ENCODE assay signal across 38 cellular contexts in the genomic region with DNA sequence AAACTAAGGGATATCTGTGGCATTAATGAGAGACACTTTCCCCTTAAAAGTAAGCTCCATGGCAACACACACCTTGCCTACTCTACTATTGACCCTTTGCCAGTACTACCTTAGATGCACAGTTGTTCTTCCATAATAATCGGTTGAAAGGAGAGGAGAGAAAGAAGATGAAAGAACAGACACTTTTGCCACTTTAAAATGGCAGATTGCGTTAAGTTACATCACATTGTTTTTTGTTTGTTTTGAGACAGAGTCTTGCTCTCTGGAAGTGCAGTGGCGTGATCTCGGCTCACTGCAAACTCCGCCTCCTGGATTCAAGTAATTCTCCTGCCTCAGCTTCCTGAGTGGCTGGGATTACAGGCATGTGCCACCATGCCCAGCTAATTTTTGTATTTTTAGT.
"Had no signal": no experiment of that assay in that cellular context is flagged by ENCODE, and none has a peak within 500 bp of the region (broad histone marks: within the 10 kb centered on the region; RNA-seq: fewer than 3 reads in every experiment).

No MANE protein-coding gene starts in this region.

- H3K4me3 ChIP-seq: ascending aorta, cardiac muscle cell had no signal

- H3K9me3 ChIP-seq: ascending aorta had no signal

- ATAC-seq: activated CD4-positive, alpha-beta T cell treated with anti-CD3 and anti-CD28 coated beads for 36 hours; activated CD8-positive, alpha-beta memory T cell treated with anti-CD3 and anti-CD28 coated beads, Interleukin-2, amount 10 ng/mL, durations not matched to agents 7 days and 5 days; activated CD8-positive, alpha-beta T cell treated with anti-CD3 and anti-CD28 coated beads, Interleukin-2, amount 10 ng/mL, durations not matched to agents 7 days and 5 days; activated naive CD8-positive, alpha-beta T cell treated with anti-CD3 and anti-CD28 coated beads, Interleukin-2, amount 50 U/mL, for 24 hours had no signal

- H3K36me3 Mint-ChIP-seq: brain had no signal

- H3K27me3 Mint-ChIP-seq: activated B cell treated with CpG ODN at 0.5 μM for 24 hours; activated CD4-positive, alpha-beta memory T cell treated with anti-CD3 and anti-CD28 coated beads, Interleukin-2, amount 10 ng/mL, durations not matched to agents 7 days and 5 days; activated CD4-positive, alpha-beta T cell treated with anti-CD3 and anti-CD28 coated beads for 36 hours; activated CD4-positive, alpha-beta T cell treated with anti-CD3 and anti-CD28 coated beads, Interleukin-2, amount 10 ng/mL, durations not matched to agents 7 days and 5 days; activated CD8-positive, alpha-beta memory T cell treated with anti-CD3 and anti-CD28 coated beads, Interleukin-2, amount 10 ng/mL, durations not matched to agents 7 days and 5 days; activated naive CD4-positive, alpha-beta T cell treated with anti-CD3 and anti-CD28 coated beads, Interleukin-2, amount 10 ng/mL, durations not matched to agents 7 days and 5 days; activated naive CD4-positive, alpha-beta T cell treated with anti-CD3 and anti-CD28 coated beads, Interleukin-2, amount 50 U/mL, for 24 hours; activated naive CD8-positive, alpha-beta T cell; activated naive CD8-positive, alpha-beta T cell treated with anti-CD3 and anti-CD28 coated beads, Interleukin-2, amount 10 ng/mL, durations not matched to agents 7 days and 5 days; activated naive CD8-positive, alpha-beta T cell treated with anti-CD3 and anti-CD28 coated beads, Interleukin-2, amount 50 U/mL, for 24 hours; activated T-cell treated with anti-CD3 and anti-CD28 coated beads, Interleukin-2, amount 50 U/mL, for 24 hours; brain; central memory CD8-positive, alpha-beta T cell had no signal

- H3K27ac Mint-ChIP-seq: activated B cell treated with CpG ODN at 0.5 μM for 24 hours; activated CD4-positive, alpha-beta memory T cell treated with anti-CD3 and anti-CD28 coated beads, Interleukin-2, amount 10 ng/mL, durations not matched to agents 7 days and 5 days; activated CD4-positive, alpha-beta T cell treated with anti-CD3 and anti-CD28 coated beads for 36 hours; activated CD4-positive, alpha-beta T cell treated with anti-CD3 and anti-CD28 coated beads, Interleukin-2, amount 10 ng/mL, durations not matched to agents 7 days and 5 days; activated CD8-positive, alpha-beta memory T cell treated with anti-CD3 and anti-CD28 coated beads, Interleukin-2, amount 10 ng/mL, durations not matched to agents 7 days and 5 days; activated CD8-positive, alpha-beta T cell treated with anti-CD3 and anti-CD28 coated beads, Interleukin-2, amount 10 ng/mL, durations not matched to agents 7 days and 5 days; activated naive CD4-positive, alpha-beta T cell treated with anti-CD3 and anti-CD28 coated beads, Interleukin-2, amount 10 ng/mL, durations not matched to agents 7 days and 5 days; activated naive CD4-positive, alpha-beta T cell treated with anti-CD3 and anti-CD28 coated beads, Interleukin-2, amount 50 U/mL, for 24 hours; activated naive CD8-positive, alpha-beta T cell; activated naive CD8-positive, alpha-beta T cell treated with anti-CD3 and anti-CD28 coated beads, Interleukin-2, amount 10 ng/mL, durations not matched to agents 7 days and 5 days; activated naive CD8-positive, alpha-beta T cell treated with anti-CD3 and anti-CD28 coated beads, Interleukin-2, amount 50 U/mL, for 24 hours; activated T-cell treated with anti-CD3 and anti-CD28 coated beads, Interleukin-2, amount 50 U/mL, for 24 hours; activated T-helper 2 cell treated with anti-CD3 and anti-CD28 coated beads, Interferon-gamma antibody, Interleukin-2, Interleukin-4, amounts not matched to agents 10 μg/mL and 5 μg/mL and 100 μg/mL, durations not matched to agents 14 hours and 24 hours and 36 hours; brain; T-helper 1 cell treated with Interleukin-12 subunit alpha and Interleukin-12 subunit beta and Interleukin-4 antibody, amounts not matched to agents 30 μg/mL and 1 μg/mL, for 36 hours; T-helper 2 cell treated with Interferon-gamma antibody and Interleukin-4, amounts not matched to agents 5 μg/mL and 100 μg/mL, for 36 hours had no signal

- FAIRE-seq: bronchial epithelial cell, TTC549 had no signal

- H3K36me3 ChIP-seq: ascending aorta, cardiac muscle cell had no signal

- H3K4me1 Mint-ChIP-seq: activated B cell treated with CpG ODN at 0.5 μM for 24 hours; activated CD4-positive, alpha-beta memory T cell treated with anti-CD3 and anti-CD28 coated beads, Interleukin-2, amount 10 ng/mL, durations not matched to agents 7 days and 5 days; activated CD4-positive, alpha-beta T cell treated with anti-CD3 and anti-CD28 coated beads, Interleukin-2, amount 10 ng/mL, durations not matched to agents 7 days and 5 days; activated CD8-positive, alpha-beta memory T cell treated with anti-CD3 and anti-CD28 coated beads, Interleukin-2, amount 10 ng/mL, durations not matched to agents 7 days and 5 days; activated naive CD4-positive, alpha-beta T cell treated with anti-CD3 and anti-CD28 coated beads, Interleukin-2, amount 10 ng/mL, durations not matched to agents 7 days and 5 days; activated naive CD8-positive, alpha-beta T cell treated with anti-CD3 and anti-CD28 coated beads, Interleukin-2, amount 10 ng/mL, durations not matched to agents 7 days and 5 days; central memory CD8-positive, alpha-beta T cell had no signal

- H3K27ac ChIP-seq: ascending aorta, cardiac muscle cell, VCaP had no signal

- H3K27me3 ChIP-seq: ascending aorta, cardiac muscle cell had no signal

- H3K4me3 Mint-ChIP-seq: activated B cell treated with CpG ODN at 0.5 μM for 24 hours; activated CD4-positive, alpha-beta memory T cell treated with anti-CD3 and anti-CD28 coated beads, Interleukin-2, amount 10 ng/mL, durations not matched to agents 7 days and 5 days; activated CD4-positive, alpha-beta T cell treated with anti-CD3 and anti-CD28 coated beads for 36 hours; activated CD4-positive, alpha-beta T cell treated with anti-CD3 and anti-CD28 coated beads, Interleukin-2, amount 10 ng/mL, durations not matched to agents 7 days and 5 days; activated CD8-positive, alpha-beta memory T cell treated with anti-CD3 and anti-CD28 coated beads, Interleukin-2, amount 10 ng/mL, durations not matched to agents 7 days and 5 days; activated CD8-positive, alpha-beta T cell treated with anti-CD3 and anti-CD28 coated beads, Interleukin-2, amount 10 ng/mL, durations not matched to agents 7 days and 5 days; activated naive CD4-positive, alpha-beta T cell treated with anti-CD3 and anti-CD28 coated beads, Interleukin-2, amount 10 ng/mL, durations not matched to agents 7 days and 5 days; activated naive CD4-positive, alpha-beta T cell treated with anti-CD3 and anti-CD28 coated beads, Interleukin-2, amount 50 U/mL, for 24 hours; activated naive CD8-positive, alpha-beta T cell; activated naive CD8-positive, alpha-beta T cell treated with anti-CD3 and anti-CD28 coated beads, Interleukin-2, amount 10 ng/mL, durations not matched to agents 7 days and 5 days; activated naive CD8-positive, alpha-beta T cell treated with anti-CD3 and anti-CD28 coated beads, Interleukin-2, amount 50 U/mL, for 24 hours; activated T-cell treated with anti-CD3 and anti-CD28 coated beads, Interleukin-2, amount 50 U/mL, for 24 hours; brain; central memory CD8-positive, alpha-beta T cell; T-helper 1 cell treated with Interleukin-12 subunit alpha and Interleukin-12 subunit beta and Interleukin-4 antibody, amounts not matched to agents 30 μg/mL and 1 μg/mL, for 36 hours; T-helper 2 cell treated with Interferon-gamma antibody and Interleukin-4, amounts not matched to agents 5 μg/mL and 100 μg/mL, for 36 hours had no signal

- H3K9me3 Mint-ChIP-seq: activated B cell treated with CpG ODN at 0.5 μM for 24 hours; activated CD4-positive, alpha-beta memory T cell treated with anti-CD3 and anti-CD28 coated beads, Interleukin-2, amount 10 ng/mL, durations not matched to agents 7 days and 5 days; activated CD4-positive, alpha-beta T cell treated with anti-CD3 and anti-CD28 coated beads, Interleukin-2, amount 10 ng/mL, durations not matched to agents 7 days and 5 days; activated naive CD4-positive, alpha-beta T cell treated with anti-CD3 and anti-CD28 coated beads, Interleukin-2, amount 10 ng/mL, durations not matched to agents 7 days and 5 days; activated naive CD4-positive, alpha-beta T cell treated with anti-CD3 and anti-CD28 coated beads, Interleukin-2, amount 50 U/mL, for 24 hours; activated naive CD8-positive, alpha-beta T cell treated with anti-CD3 and anti-CD28 coated beads, Interleukin-2, amount 10 ng/mL, durations not matched to agents 7 days and 5 days; activated T-cell treated with anti-CD3 and anti-CD28 coated beads, Interleukin-2, amount 50 U/mL, for 24 hours; activated T-helper 2 cell treated with anti-CD3 and anti-CD28 coated beads, Interferon-gamma antibody, Interleukin-2, Interleukin-4, amounts not matched to agents 10 μg/mL and 5 μg/mL and 100 μg/mL, durations not matched to agents 14 hours and 24 hours and 36 hours; brain; central memory CD8-positive, alpha-beta T cell; T-helper 1 cell treated with Interleukin-12 subunit alpha and Interleukin-12 subunit beta and Interleukin-4 antibody, amounts not matched to agents 30 μg/mL and 1 μg/mL, for 36 hours; T-helper 2 cell treated with Interferon-gamma antibody and Interleukin-4, amounts not matched to agents 5 μg/mL and 100 μg/mL, for 36 hours had no signal

- DNase-seq: activated B cell treated with CpG ODN at 0.5 μM for 24 hours; activated CD4-positive, alpha-beta memory T cell treated with anti-CD3 and anti-CD28 coated beads, Interleukin-2, amount 10 ng/mL, durations not matched to agents 7 days and 5 days; activated CD4-positive, alpha-beta T cell treated with anti-CD3 and anti-CD28 coated beads for 1 hour; activated CD4-positive, alpha-beta T cell treated with anti-CD3 and anti-CD28 coated beads for 36 hours; activated CD4-positive, alpha-beta T cell treated with anti-CD3 and anti-CD28 coated beads for 48 hours; activated CD4-positive, alpha-beta T cell treated with anti-CD3 and anti-CD28 coated beads, Interleukin-2, amount 10 ng/mL, durations not matched to agents 7 days and 5 days; activated CD4-positive, alpha-beta T cell treated with anti-CD3 and anti-CD28 coated beads, Interleukin-2, amount 50 U/mL, for 48 hours; activated CD8-positive, alpha-beta memory T cell treated with anti-CD3 and anti-CD28 coated beads for 24 hours; activated CD8-positive, alpha-beta memory T cell treated with anti-CD3 and anti-CD28 coated beads, Interleukin-2, amount 10 ng/mL, durations not matched to agents 7 days and 5 days; activated CD8-positive, alpha-beta memory T cell treated with anti-CD3 and anti-CD28 coated beads, Interleukin-2, amount 50 U/mL, for 48 hours; activated CD8-positive, alpha-beta T cell treated with anti-CD3 and anti-CD28 coated beads, Interleukin-2, amount 10 ng/mL, durations not matched to agents 7 days and 5 days; activated effector memory CD4-positive, alpha-beta T cell treated with Interleukin-2 at 50 U/mL for 16 hours; activated gamma-delta T cell; activated naive CD4-positive, alpha-beta T cell treated with anti-CD3 and anti-CD28 coated beads, Interleukin-2, amount 10 ng/mL, durations not matched to agents 7 days and 5 days; activated naive CD4-positive, alpha-beta T cell treated with Interleukin-2 at 50 U/mL for 16 hours; activated naive CD8-positive, alpha-beta T cell treated with anti-CD3 and anti-CD28 coated beads, Interleukin-2, amount 10 ng/mL, durations not matched to agents 7 days and 5 days; activated naive CD8-positive, alpha-beta T cell treated with anti-CD3 and anti-CD28 coated beads, Interleukin-2, amount 50 U/mL, for 24 hours; activated T-cell treated with anti-CD3 and anti-CD28 coated beads, Interleukin-2, amount 50 U/mL, for 24 hours; activated T-cell treated with anti-CD3 and anti-CD28 coated beads, Interleukin-2, amount 50 U/mL, for 48 hours; amygdala; anterior cingulate cortex; caudate nucleus; cerebellar nuclear complex; T-helper 1 cell; T-helper 2 cell; T-helper 9 cell had no signal
